21 cellular contexts compared by ENCODE assay signal in genomic region chr16:88202207-88202745, GRCh38.
"Had no signal": no experiment of that assay in that cellular context is flagged by ENCODE, and none has a peak within 500 bp of the region (broad histone marks: within the 10 kb centered on the region; RNA-seq: fewer than 3 reads in every experiment).

No MANE protein-coding gene starts in this region.

- H3K27ac Mint-ChIP-seq: naive thymus-derived CD4-positive, alpha-beta T cell; nephron progenitor cell had no signal

- H3K4me1 Mint-ChIP-seq: naive thymus-derived CD4-positive, alpha-beta T cell had no signal

- H3K36me3 Mint-ChIP-seq: naive thymus-derived CD4-positive, alpha-beta T cell had no signal

- ATAC-seq: gastroesophageal sphincter; naive thymus-derived CD4-positive, alpha-beta T cell had no signal

- H3K27ac ChIP-seq: esophagus squamous epithelium, gastroesophageal sphincter, left ventricle myocardium inferior, neutrophil, right atrium auricular region, stomach, thoracic aorta, transverse colon had no signal

- DNase-seq: dermis blood vessel endothelial cell; esophagus squamous epithelium; foreskin fibroblast; glutamatergic neuron; left ventricle myocardium inferior; mesendoderm; naive thymus-derived CD4-positive, alpha-beta T cell; nephron progenitor cell; posterior cingulate gyrus; small intestine; stimulated activated CD4-positive, alpha-beta T cell treated with anti-CD3 and anti-CD28 coated beads, Interleukin-12 subunit alpha, Interleukin-12 subunit beta, amount 100 ng/mL, for 4 hours; stimulated activated naive CD4-positive, alpha-beta T cell; stomach; substantia nigra; transverse colon had no signal

- H3K27me3 ChIP-seq: neutrophil, right atrium auricular region, stomach, transverse colon had no signal

- H3K4me1 ChIP-seq: esophagus squamous epithelium, gastroesophageal sphincter, left ventricle myocardium inferior, right atrium auricular region, stomach, transverse colon had no signal

- H3K36me3 ChIP-seq: esophagus squamous epithelium, gastroesophageal sphincter, left ventricle myocardium inferior, neutrophil, right atrium auricular region, stomach, thoracic aorta, transverse colon had no signal

- H3K9me3 Mint-ChIP-seq: nephron progenitor cell had no signal

- H3K9me3 ChIP-seq: esophagus squamous epithelium, gastroesophageal sphincter, left ventricle myocardium inferior, neutrophil, right atrium auricular region, stomach, thoracic aorta, transverse colon had no signal

- FAIRE-seq: colon, keratinocyte, small intestine had no signal

- H3K4me3 Mint-ChIP-seq: naive thymus-derived CD4-positive, alpha-beta T cell; nephron progenitor cell had no signal

- H3K4me3 ChIP-seq: esophagus squamous epithelium, gastroesophageal sphincter, left ventricle myocardium inferior, right atrium auricular region, stomach, thoracic aorta, transverse colon had no signal
